ENCODE assay signal across 1 cellular context in genomic region chr10:63268798-63269503, GRCh38.
TF ChIP-seq lines count a peak whose summit lies in the region.

No MANE protein-coding gene starts in this region.

TF ChIP-seq in K562, 482 proteins besides CTCF, POLR2A, EP300 and RAD21 (continued from another document and continues in another):
- peak; percentile 1 for TF ChIP-seq HES1 (IDR thresholded peaks at IDR 0.05; ENCODE audit: low read depth)
- TF ChIP-seq TFE3 (CRISPR knock-in tag; IDR thresholded peaks at IDR 0.05): no peak; the same call in 1 of the 2 replicates
- TF ChIP-seq COPS2 (conservative IDR thresholded peaks at IDR 0.05): no peak
- no peak for TF ChIP-seq PATZ1 (CRISPR knock-in tag; IDR thresholded peaks at IDR 0.05; ENCODE audit: borderline replicate concordance)
- peak; percentile 80; the same call in 1 of the 2 replicates for TF ChIP-seq ZC3H8 (IDR thresholded peaks at IDR 0.05)
- no peak for TF ChIP-seq PHB (CRISPR knock-in tag; IDR thresholded peaks at IDR 0.05)
- no peak for TF ChIP-seq ZNF3 (CRISPR knock-in tag; IDR thresholded peaks at IDR 0.05)
- TF ChIP-seq ZNF318 (IDR thresholded peaks at IDR 0.05; ENCODE audit: borderline replicate concordance in 1 of 2, low read depth in 1 of 2): peak in 1 of 2 experiments; percentile 93; a peak in 2 of 4 replicates
- no peak for TF ChIP-seq BRCA1 (IDR thresholded peaks at IDR 0.05)
- no peak for TF ChIP-seq BRCA1 (CRISPR knock-in tag; IDR thresholded peaks at IDR 0.05)
- no peak for TF ChIP-seq PBX2 (CRISPR knock-in tag; IDR thresholded peaks at IDR 0.05; ENCODE audit: low read depth)
- TF ChIP-seq PBX2 (tag; conservative IDR thresholded peaks at IDR 0.05; ENCODE audit: low read depth): peak; percentile 97
- 0 out of 2 replicates have a peak, but pooled peaks have one; percentile 56 for TF ChIP-seq CREB3 (tag; conservative IDR thresholded peaks at IDR 0.05; ENCODE audit: low read depth)
- TF ChIP-seq SMARCA4 (IDR thresholded peaks at IDR 0.05): peak; percentile 81; the same call in 1 of the 2 replicates
- no peak for TF ChIP-seq ZNF57 (CRISPR knock-in tag; IDR thresholded peaks at IDR 0.05)
- TF ChIP-seq NR2C1 (IDR thresholded peaks at IDR 0.05): no peak
- TF ChIP-seq NR2C1 (tag; IDR thresholded peaks at IDR 0.05): 0 out of 2 replicates have a peak, but pooled peaks have one; percentile 14
- TF ChIP-seq TCF7L2 (IDR thresholded peaks at IDR 0.05; ENCODE audit: low read depth, low read length): no peak
- no peak for TF ChIP-seq RBM17 (IDR thresholded peaks at IDR 0.05; ENCODE audit: borderline replicate concordance, low read depth, low read length)
- TF ChIP-seq CTCFL (IDR thresholded peaks at IDR 0.05; ENCODE audit: borderline replicate concordance, insufficient read depth, low read depth, low read length, poor library complexity, severe bottlenecking): peak; percentile 6
- TF ChIP-seq RBM34 (IDR thresholded peaks at IDR 0.05; ENCODE audit: borderline replicate concordance, insufficient read depth, low read length): no peak
- TF ChIP-seq RNF2 (IDR thresholded peaks at IDR 0.05): peak; percentile 53; the same call in 1 of the 2 replicates
- no peak for TF ChIP-seq NELFE (IDR thresholded peaks at IDR 0.05; ENCODE audit: insufficient read depth, insufficient read length)
- 0 out of 2 replicates have a peak, but pooled peaks have one; percentile 42 for TF ChIP-seq OTX1 (CRISPR knock-in tag; IDR thresholded peaks at IDR 0.05)
- peak; percentile 59; the same call in 1 of the 2 replicates for TF ChIP-seq GATA2 (CRISPR knock-in tag; IDR thresholded peaks at IDR 0.05)
- peak; percentile 45; the same call in 1 of the 2 replicates for TF ChIP-seq EHMT2 (IDR thresholded peaks at IDR 0.05)
- peak; percentile 53 for TF ChIP-seq NFE2 (IDR thresholded peaks at IDR 0.05; ENCODE audit: low read depth)
- TF ChIP-seq ZNF212 (CRISPR knock-in tag; IDR thresholded peaks at IDR 0.05): no peak
- TF ChIP-seq PCBP1 (IDR thresholded peaks at IDR 0.05; ENCODE audit: low read depth, low read length, poor library complexity, severe bottlenecking): no peak
- TF ChIP-seq ZC3H11A (IDR thresholded peaks at IDR 0.05; ENCODE audit: low read depth, low read length): no peak
- no peak for TF ChIP-seq IFI16 (CRISPR knock-in tag; IDR thresholded peaks at IDR 0.05)
- no peak; the same call in none of the 2 replicates for TF ChIP-seq CHAMP1 (IDR thresholded peaks at IDR 0.05)
- peak; percentile 71; the same call in 1 of the 2 replicates for TF ChIP-seq ETS1 (conservative IDR thresholded peaks at IDR 0.05; ENCODE audit: control insufficient read depth, low read depth, low read length)
- no peak for TF ChIP-seq NCOA6 (IDR thresholded peaks at IDR 0.05)
- TF ChIP-seq BCOR (IDR thresholded peaks at IDR 0.05): peak; percentile 82; the same call in 1 of the 2 replicates
